ENCODE assay signal across 1 cellular context in the genomic region with DNA sequence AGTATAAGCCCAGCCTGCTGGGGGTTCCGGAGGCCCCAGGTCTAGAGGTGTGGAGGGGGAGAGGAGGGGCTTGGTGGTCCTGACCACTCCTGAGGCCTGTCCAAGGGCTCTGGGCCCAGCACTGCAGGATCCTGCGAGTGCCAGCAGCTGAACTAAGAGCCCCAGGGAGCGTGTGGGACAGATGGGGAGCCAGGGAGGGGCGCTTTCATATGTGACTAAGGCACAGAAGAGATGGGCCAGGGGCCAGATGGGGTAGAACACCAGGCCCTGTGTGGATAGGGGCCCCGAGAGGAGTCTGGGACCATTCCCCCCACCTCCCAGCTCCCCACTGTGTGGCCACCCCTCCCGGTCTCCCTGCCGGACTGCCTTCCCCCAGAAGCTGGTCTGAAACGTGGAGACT.
TF ChIP-seq lines count a peak whose summit lies in the region.

No MANE protein-coding gene starts in this region.

TF ChIP-seq in HCT116, 20 proteins besides CTCF, POLR2A, EP300 and RAD21 (continued from another document):
- TF ChIP-seq EZH2phosphoT487 (IDR thresholded peaks at IDR 0.05; ENCODE audit: borderline replicate concordance) (no peak), SP1 (IDR thresholded peaks at IDR 0.05; ENCODE audit: low read depth) (no peak), EZH2 (IDR thresholded peaks at IDR 0.05) (no peak), TCF7L2 (IDR thresholded peaks at IDR 0.05; ENCODE audit: borderline replicate concordance, extremely low read depth, insufficient read depth, insufficient read length) (no peak), JUND (IDR thresholded peaks at IDR 0.05) (no peak), FOSL1 (IDR thresholded peaks at IDR 0.05; ENCODE audit: low read depth) (no peak), SIN3A (IDR thresholded peaks at IDR 0.05; ENCODE audit: low read depth) (no peak), YY1 (IDR thresholded peaks at IDR 0.05; ENCODE audit: extremely low read depth, insufficient replicate concordance, low read depth, low read length) (no peak), EGR1 (IDR thresholded peaks at IDR 0.05; ENCODE audit: low read depth) (no peak), CBX3 (IDR thresholded peaks at IDR 0.05; ENCODE audit: low read depth) (no peak)
- TF ChIP-seq, protein P1, sequence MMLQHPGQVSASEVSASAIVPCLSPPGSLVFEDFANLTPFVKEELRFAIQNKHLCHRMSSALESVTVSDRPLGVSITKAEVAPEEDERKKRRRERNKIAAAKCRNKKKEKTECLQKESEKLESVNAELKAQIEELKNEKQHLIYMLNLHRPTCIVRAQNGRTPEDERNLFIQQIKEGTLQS (IDR thresholded peaks at IDR 0.05), result no peak
- TF ChIP-seq, protein P2, sequence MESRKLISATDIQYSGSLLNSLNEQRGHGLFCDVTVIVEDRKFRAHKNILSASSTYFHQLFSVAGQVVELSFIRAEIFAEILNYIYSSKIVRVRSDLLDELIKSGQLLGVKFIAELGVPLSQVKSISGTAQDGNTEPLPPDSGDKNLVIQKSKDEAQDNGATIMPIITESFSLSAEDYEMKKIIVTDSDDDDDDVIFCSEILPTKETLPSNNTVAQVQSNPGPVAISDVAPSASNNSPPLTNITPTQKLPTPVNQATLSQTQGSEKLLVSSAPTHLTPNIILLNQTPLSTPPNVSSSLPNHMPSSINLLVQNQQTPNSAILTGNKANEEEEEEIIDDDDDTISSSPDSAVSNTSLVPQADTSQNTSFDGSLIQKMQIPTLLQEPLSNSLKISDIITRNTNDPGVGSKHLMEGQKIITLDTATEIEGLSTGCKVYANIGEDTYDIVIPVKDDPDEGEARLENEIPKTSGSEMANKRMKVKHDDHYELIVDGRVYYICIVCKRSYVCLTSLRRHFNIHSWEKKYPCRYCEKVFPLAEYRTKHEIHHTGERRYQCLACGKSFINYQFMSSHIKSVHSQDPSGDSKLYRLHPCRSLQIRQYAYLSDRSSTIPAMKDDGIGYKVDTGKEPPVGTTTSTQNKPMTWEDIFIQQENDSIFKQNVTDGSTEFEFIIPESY (IDR thresholded peaks at IDR 0.05; ENCODE audit: extremely low read depth, insufficient replicate concordance, low read length), result no peak
- TF ChIP-seq, protein P3, sequence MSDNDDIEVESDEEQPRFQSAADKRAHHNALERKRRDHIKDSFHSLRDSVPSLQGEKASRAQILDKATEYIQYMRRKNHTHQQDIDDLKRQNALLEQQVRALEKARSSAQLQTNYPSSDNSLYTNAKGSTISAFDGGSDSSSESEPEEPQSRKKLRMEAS (IDR thresholded peaks at IDR 0.05), result no peak
- TF ChIP-seq, protein P4, sequence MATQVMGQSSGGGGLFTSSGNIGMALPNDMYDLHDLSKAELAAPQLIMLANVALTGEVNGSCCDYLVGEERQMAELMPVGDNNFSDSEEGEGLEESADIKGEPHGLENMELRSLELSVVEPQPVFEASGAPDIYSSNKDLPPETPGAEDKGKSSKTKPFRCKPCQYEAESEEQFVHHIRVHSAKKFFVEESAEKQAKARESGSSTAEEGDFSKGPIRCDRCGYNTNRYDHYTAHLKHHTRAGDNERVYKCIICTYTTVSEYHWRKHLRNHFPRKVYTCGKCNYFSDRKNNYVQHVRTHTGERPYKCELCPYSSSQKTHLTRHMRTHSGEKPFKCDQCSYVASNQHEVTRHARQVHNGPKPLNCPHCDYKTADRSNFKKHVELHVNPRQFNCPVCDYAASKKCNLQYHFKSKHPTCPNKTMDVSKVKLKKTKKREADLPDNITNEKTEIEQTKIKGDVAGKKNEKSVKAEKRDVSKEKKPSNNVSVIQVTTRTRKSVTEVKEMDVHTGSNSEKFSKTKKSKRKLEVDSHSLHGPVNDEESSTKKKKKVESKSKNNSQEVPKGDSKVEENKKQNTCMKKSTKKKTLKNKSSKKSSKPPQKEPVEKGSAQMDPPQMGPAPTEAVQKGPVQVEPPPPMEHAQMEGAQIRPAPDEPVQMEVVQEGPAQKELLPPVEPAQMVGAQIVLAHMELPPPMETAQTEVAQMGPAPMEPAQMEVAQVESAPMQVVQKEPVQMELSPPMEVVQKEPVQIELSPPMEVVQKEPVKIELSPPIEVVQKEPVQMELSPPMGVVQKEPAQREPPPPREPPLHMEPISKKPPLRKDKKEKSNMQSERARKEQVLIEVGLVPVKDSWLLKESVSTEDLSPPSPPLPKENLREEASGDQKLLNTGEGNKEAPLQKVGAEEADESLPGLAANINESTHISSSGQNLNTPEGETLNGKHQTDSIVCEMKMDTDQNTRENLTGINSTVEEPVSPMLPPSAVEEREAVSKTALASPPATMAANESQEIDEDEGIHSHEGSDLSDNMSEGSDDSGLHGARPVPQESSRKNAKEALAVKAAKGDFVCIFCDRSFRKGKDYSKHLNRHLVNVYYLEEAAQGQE (IDR thresholded peaks at IDR 0.05; ENCODE audit: low read depth), result no peak
